In genomic region chr7:21690717-21691116, GRCh38 we compare ENCODE assay signal across 19 cellular contexts.
A peak's percentile ranks its signal among the peaks of the same experiment; 100 is the strongest.
DNase-seq lines count a peak whose midpoint lies in the region; ATAC-seq and TF ChIP-seq lines count a peak whose summit lies in the region.
"Had no signal": no experiment of that assay in that cellular context is flagged by ENCODE, and none has a peak within 500 bp of the region (broad histone marks: within the 10 kb centered on the region; RNA-seq: fewer than 3 reads in every experiment).

No MANE protein-coding gene starts in this region.

- H3K4me1 ChIP-seq in neural progenitor cell, result no peaks in the 10 kb centered on the region
- no peaks in the 10 kb centered on the region for H3K4me1 ChIP-seq in esophagus squamous epithelium
- H3K4me1 ChIP-seq: Caco-2, lower lobe of right lung had no signal

- H2AFZ ChIP-seq in neural progenitor cell (replicated peaks), result no peak overlapping the region
- H2AFZ ChIP-seq: GM23248 had no signal

- intact Hi-C loops in esophagus squamous epithelium (cut with DNase I), result no loop called here
- intact Hi-C loops in natural killer cell (cut with micrococcal nuclease), result no loop called here

- H3K9ac ChIP-seq in neural progenitor cell, result no peak overlapping the region
- H3K9ac ChIP-seq: GM23248 had no signal

- peak; percentile 21 for TF ChIP-seq CTCF in neural progenitor cell (IDR thresholded peaks at IDR 0.05)
- TF ChIP-seq CTCF in esophagus squamous epithelium (IDR thresholded peaks at IDR 0.05), result no peak
- no peak for TF ChIP-seq CTCF in natural killer cell (IDR thresholded peaks at IDR 0.05)

- DNase-seq in NCI-H524 (lab: John Stamatoyannopoulos, UW) (peak; percentile 7 to 47), NCI-H524 treated with DMSO at 0.1 percent for 48 hours (lab: John Stamatoyannopoulos, UW) (no peak), NCI-H526 (lab: John Stamatoyannopoulos, UW) (peak; percentile 14 to 41), cerebellum (ENCODE audit: low spot score) (peak; percentile 35), neural progenitor cell (ENCODE audit: low spot score) (no peak), esophagus squamous epithelium (lab: John Stamatoyannopoulos, UW) (no peak), natural killer cell (no peak)
- DNase-seq: activated CD8-positive, alpha-beta memory T cell treated with anti-CD3 and anti-CD28 coated beads, Interleukin-2, amount 10 ng/mL, durations not matched to agents 7 days and 5 days; activated naive CD4-positive, alpha-beta T cell; Caco-2; effector CD4-positive, alpha-beta T cell; GM23248; lower lobe of right lung; nephron progenitor cell; OCI-M1; right cardiac atrium; stimulated activated CD4-positive, alpha-beta T cell treated with anti-CD3 and anti-CD28 coated beads, Interleukin-1b, Interleukin-23, amount 100 ng/mL, for 48 hours; T-cell had no signal

- no peaks in the 10 kb centered on the region for H3K79me2 ChIP-seq in neural progenitor cell (ENCODE audit: low read depth)

- ATAC-seq in HG03175 (IDR thresholded peaks at IDR 0.05; ENCODE audit: unreplicated experiment), result no peak
- ATAC-seq in natural killer cell, result no peak
- ATAC-seq: activated CD8-positive, alpha-beta memory T cell treated with anti-CD3 and anti-CD28 coated beads, Interleukin-2, amount 10 ng/mL, durations not matched to agents 7 days and 5 days; T-cell had no signal

- no peaks in the 10 kb centered on the region for H3K27me3 ChIP-seq in neural progenitor cell
- H3K27me3 ChIP-seq in esophagus squamous epithelium, result no peaks in the 10 kb centered on the region

- H3K9me3 Mint-ChIP-seq in neural progenitor cell (peaks cover 3% of the 10 kb centered on the region), natural killer cell (peaks cover 0 to 3% of the 10 kb centered on the region in 2 donors)
- H3K9me3 Mint-ChIP-seq: T-cell had no signal

- H3K4me3 ChIP-seq in neural progenitor cell, result no peak overlapping the region
- H3K4me3 ChIP-seq in esophagus squamous epithelium, result no peak overlapping the region
- H3K4me3 ChIP-seq: GM23248, lower lobe of right lung had no signal

- H3K9me3 ChIP-seq in neural progenitor cell (ENCODE audit: low read depth) (no peaks in the 10 kb centered on the region), esophagus squamous epithelium (no peaks in the 10 kb centered on the region)
- H3K9me3 ChIP-seq: Caco-2, lower lobe of right lung had no signal

- 66 to 79% methylated on average over 5 of the region's 5 CpGs for WGBS in esophagus squamous epithelium, 2 donors

- H3K4me3 Mint-ChIP-seq in neural progenitor cell (no peak overlapping the region), natural killer cell (no peak overlapping the region)
- H3K4me3 Mint-ChIP-seq: activated CD8-positive, alpha-beta memory T cell treated with anti-CD3 and anti-CD28 coated beads, Interleukin-2, amount 10 ng/mL, durations not matched to agents 7 days and 5 days; nephron progenitor cell; T-cell had no signal

- no peak overlapping the region for H3K4me2 ChIP-seq in neural progenitor cell

- H3K36me3 ChIP-seq in neural progenitor cell (no peaks in the 10 kb centered on the region), esophagus squamous epithelium (no peaks in the 10 kb centered on the region)
- H3K36me3 ChIP-seq: lower lobe of right lung had no signal

- no peaks in the 10 kb centered on the region for H4K20me1 ChIP-seq in neural progenitor cell (ENCODE audit: low read depth)

- no peaks in the 10 kb centered on the region for H3F3A ChIP-seq in neural progenitor cell (ENCODE audit: low read depth)

- H3K27ac ChIP-seq in neural progenitor cell, result no peak overlapping the region
- H3K27ac ChIP-seq in esophagus squamous epithelium, result no peak overlapping the region
- H3K27ac ChIP-seq: GM23248, lower lobe of right lung had no signal

- peaks cover 3% of the 10 kb centered on the region for H3K27me3 Mint-ChIP-seq in neural progenitor cell (ENCODE audit: insufficient read depth, low read depth)
- peaks cover 10 to 27% of the 10 kb centered on the region in 2 donors for H3K27me3 Mint-ChIP-seq in natural killer cell (ENCODE audit: low read depth in 2 of 2)
- H3K27me3 Mint-ChIP-seq: activated CD8-positive, alpha-beta memory T cell treated with anti-CD3 and anti-CD28 coated beads, Interleukin-2, amount 10 ng/mL, durations not matched to agents 7 days and 5 days had no signal

- H3K4me1 Mint-ChIP-seq in neural progenitor cell (no peaks in the 10 kb centered on the region), natural killer cell (no peaks in the 10 kb centered on the region)
- H3K4me1 Mint-ChIP-seq: activated CD8-positive, alpha-beta memory T cell treated with anti-CD3 and anti-CD28 coated beads, Interleukin-2, amount 10 ng/mL, durations not matched to agents 7 days and 5 days; nephron progenitor cell; T-cell had no signal

- TF ChIP-seq POLR2A in esophagus squamous epithelium (IDR thresholded peaks at IDR 0.05), result no peak

- H3K36me3 Mint-ChIP-seq in neural progenitor cell (no peaks in the 10 kb centered on the region), natural killer cell (no peaks in the 10 kb centered on the region)
- H3K36me3 Mint-ChIP-seq: activated CD8-positive, alpha-beta memory T cell treated with anti-CD3 and anti-CD28 coated beads, Interleukin-2, amount 10 ng/mL, durations not matched to agents 7 days and 5 days; T-cell had no signal

- H3K27ac Mint-ChIP-seq in neural progenitor cell (no peak overlapping the region), natural killer cell (no peak overlapping the region)
- H3K27ac Mint-ChIP-seq: activated CD8-positive, alpha-beta memory T cell treated with anti-CD3 and anti-CD28 coated beads, Interleukin-2, amount 10 ng/mL, durations not matched to agents 7 days and 5 days; nephron progenitor cell; T-cell had no signal

Comparison
In these comparisons a context has a peak if more than half of its experiments do, and no peak if none do; other contexts are left out.
1. DNase-seq: peak in NCI-H524 (2 of 2), NCI-H526 (2 of 2) and cerebellum (single experiment); none in NCI-H524 treated with DMSO at 0.1 percent for 48 hours (single experiment), neural progenitor cell (single experiment), esophagus squamous epithelium (single experiment) and natural killer cell (single experiment).